In the genomic region with DNA sequence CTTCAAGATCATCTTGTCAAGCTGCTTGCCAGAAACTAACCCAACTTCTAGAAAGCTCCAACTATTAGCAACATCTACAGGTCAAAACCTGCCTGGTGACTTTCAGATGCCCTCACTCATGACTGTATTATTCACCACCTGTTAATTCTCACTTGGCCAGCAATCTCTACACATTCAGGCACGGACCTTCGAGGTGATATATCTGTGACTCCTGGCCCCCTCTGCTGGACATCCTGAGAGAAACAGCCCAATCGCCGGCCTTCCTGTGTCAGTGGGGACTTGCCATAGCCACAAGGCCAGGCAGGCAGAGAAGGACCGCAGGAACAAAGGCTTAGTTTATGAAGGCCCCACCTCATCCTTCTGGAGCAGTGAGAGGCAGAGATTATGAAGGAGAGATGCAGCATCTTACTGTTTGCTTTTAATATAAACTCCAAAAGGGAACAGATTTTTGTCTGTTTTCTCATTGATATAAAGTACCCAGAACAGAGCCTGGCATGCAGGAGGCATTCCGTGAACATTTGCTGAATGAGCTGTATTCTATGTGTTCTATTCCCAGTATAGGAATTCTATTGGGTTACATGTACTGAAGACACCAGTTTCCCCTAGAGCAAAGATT, we compare ENCODE assay signal across 9 cellular contexts. TPM values are rescaled to one million over a fixed set of nuclear protein-coding genes. Genes with fewer than 3 reads are reported as not detected.
DNase-seq lines count a peak whose midpoint lies in the region; ATAC-seq, FAIRE-seq and TF ChIP-seq lines count a peak whose summit lies in the region.
"Had no signal": no experiment of that assay in that cellular context is flagged by ENCODE, and none has a peak within 500 bp of the region (broad histone marks: within the 10 kb centered on the region; RNA-seq: fewer than 3 reads in every experiment).

No MANE protein-coding gene starts in this region.

- H3K9me3 ChIP-seq in IMR-90 (ENCODE audit: control insufficient read depth, insufficient read depth, low read length) (no peaks in the 10 kb centered on the region), Panc1 (ENCODE audit: control insufficient read depth, insufficient read depth, low read depth, low read length) (no peaks in the 10 kb centered on the region), ovary (no peaks in the 10 kb centered on the region)

- peak overlapping the region; percentile 45 for H2AFZ ChIP-seq in IMR-90 (replicated peaks; ENCODE audit: low read length, poor library complexity)

- H3K9me3 Mint-ChIP-seq in activated naive CD8-positive, alpha-beta T cell treated with anti-CD3 and anti-CD28 coated beads for 36 hours, result no peaks in the 10 kb centered on the region
- peaks cover 5% of the 10 kb centered on the region for H3K9me3 Mint-ChIP-seq in glutamatergic neuron (ENCODE audit: unreplicated experiment)
- H3K9me3 Mint-ChIP-seq: dendritic cell treated with granulocyte-macrophage colony-stimulating factor and Interleukin-4, amounts not matched to agents 40 ng/mL and 50 ng/mL, for 4 days had no signal

- no peak overlapping the region for H4K5ac ChIP-seq in IMR-90 (ENCODE audit: low read depth, low read length)

- no peak overlapping the region for H3K27ac Mint-ChIP-seq in activated naive CD8-positive, alpha-beta T cell treated with anti-CD3 and anti-CD28 coated beads for 36 hours
- H3K27ac Mint-ChIP-seq in glutamatergic neuron (ENCODE audit: unreplicated experiment), result peak overlapping the region; percentile 53
- H3K27ac Mint-ChIP-seq: dendritic cell treated with granulocyte-macrophage colony-stimulating factor and Interleukin-4, amounts not matched to agents 40 ng/mL and 50 ng/mL, for 4 days had no signal

- H3K27me3 Mint-ChIP-seq in activated naive CD8-positive, alpha-beta T cell treated with anti-CD3 and anti-CD28 coated beads for 36 hours, result no peaks in the 10 kb centered on the region
- H3K27me3 Mint-ChIP-seq in glutamatergic neuron (ENCODE audit: unreplicated experiment), result peaks cover 3% of the 10 kb centered on the region
- H3K27me3 Mint-ChIP-seq: dendritic cell treated with granulocyte-macrophage colony-stimulating factor and Interleukin-4, amounts not matched to agents 40 ng/mL and 50 ng/mL, for 4 days had no signal

- H3K27me3 ChIP-seq in IMR-90 (ENCODE audit: control insufficient read depth, insufficient read depth, low read length) (no peaks in the 10 kb centered on the region), Panc1 (ENCODE audit: control insufficient read depth, insufficient read depth, low read length) (no peaks in the 10 kb centered on the region), ovary (no peaks in the 10 kb centered on the region)

- no peak overlapping the region for H3K27ac ChIP-seq in IMR-90 (ENCODE audit: insufficient read depth, low read length)
- no peak overlapping the region for H3K27ac ChIP-seq in Panc1 (ENCODE audit: low read length)
- no peak overlapping the region for H3K27ac ChIP-seq in ovary

- in situ Hi-C loops in GM13976 (cut with MboI; ENCODE audit: low sequenced_read_pairs, unreplicated experiment), result no loop called here
- in situ Hi-C loops in IMR-90 (cut with MboI; ENCODE audit: low sequenced_read_pairs), result loop anchor here (25.0 kb wide), 1 partner anchor 1236 kb away; no protein-coding TSS in a partner anchor
- in situ Hi-C loops in Panc1 (cut with HindIII; ENCODE audit: low pct_unique_long_range_greater_than_20kb, low sequenced_read_pairs), result no loop called here

- H3K4ac ChIP-seq in IMR-90 (ENCODE audit: low read depth, low read length), result no peak overlapping the region

- H3K4me3 ChIP-seq in IMR-90 (ENCODE audit: insufficient read depth, low read depth, low read length) (no peak overlapping the region), Panc1 (ENCODE audit: low read depth in 2 of 2, low read length in 2 of 2) (no peak overlapping the region), ovary (no peak overlapping the region)

- no peak overlapping the region for H2BK20ac ChIP-seq in IMR-90 (ENCODE audit: low read depth, low read length)

- peak; percentile 68 for FAIRE-seq in A204.1 (lab: Jason Lieb, UNC)

- no peak overlapping the region for H3K4me2 ChIP-seq in IMR-90 (ENCODE audit: low read depth, low read length)

- H3K9me1 ChIP-seq in IMR-90 (ENCODE audit: insufficient read depth, low read length), result no peaks in the 10 kb centered on the region

- intact Hi-C loops in IMR-90 (cut with micrococcal nuclease) (loop anchor here (1.0 kb wide), 1 partner anchor 37 kb away; no protein-coding TSS in a partner anchor), Panc1 (cut with micrococcal nuclease; ENCODE audit: unreplicated experiment) (loop anchor here (5.0 kb wide), 1 partner anchor 1236 kb away; no protein-coding TSS in a partner anchor), ovary (cut with DNase I) (no loop called here)

- no peak overlapping the region for H2BK120ac ChIP-seq in IMR-90 (ENCODE audit: low read depth, low read length)

- peaks cover 13% of the 10 kb centered on the region for H3K36me3 Mint-ChIP-seq in activated naive CD8-positive, alpha-beta T cell treated with anti-CD3 and anti-CD28 coated beads for 36 hours
- H3K36me3 Mint-ChIP-seq in glutamatergic neuron (ENCODE audit: unreplicated experiment), result no peaks in the 10 kb centered on the region

- no peak for TF ChIP-seq EP300 in ovary (IDR thresholded peaks at IDR 0.05)

- no peak overlapping the region for H4K8ac ChIP-seq in IMR-90 (ENCODE audit: low read depth in 2 of 2, low read length in 2 of 2)

- DNase-seq in GM13976 (ENCODE audit: low spot score) (peak; percentile 79), IMR-90 (peak; percentile 76), Panc1 (ENCODE audit: low read depth, low spot score) (peak; percentile 36), glutamatergic neuron (peak; percentile 90), ovary (peak in 4 of 5 donors; percentile 42 to 56 (median 47))
- peak; percentile 30 for DNase-seq in activated naive CD8-positive, alpha-beta T cell treated with anti-CD3 and anti-CD28 coated beads for 36 hours

- peaks cover 3% of the 10 kb centered on the region; the same call in 1 of the 2 replicates for H4K20me1 ChIP-seq in IMR-90 (ENCODE audit: insufficient read depth, low read length)

- no peak overlapping the region for H2AK5ac ChIP-seq in IMR-90 (ENCODE audit: low read depth, low read length)

- peak; percentile 90 for ATAC-seq in IMR-90 (ENCODE audit: low read depth)
- ATAC-seq in Panc1, result peak; percentile 88
- ATAC-seq in HG03135 (IDR thresholded peaks at IDR 0.05; ENCODE audit: unreplicated experiment), result no peak

- dilution Hi-C loops in IMR-90 (cut with HindIII; ENCODE audit: low sequenced_read_pairs, unreplicated experiment), result no loop called here

- H3K56ac ChIP-seq in IMR-90 (ENCODE audit: extremely low read depth, insufficient read depth, low read length), result no peak overlapping the region

- CTCF ChIA-PET in IMR-90 (lab: Yijun Ruan, JAX) (interaction anchor here (0.6 to 1.4 kb wide), 3 partner anchors 9 to 393 kb away, joined by 3 to 4 read pairs (median 3); no protein-coding TSS in a partner anchor), Panc1 (lab: Charles Lee) (no interaction called here)

- no peak overlapping the region for H2AK9ac ChIP-seq in IMR-90 (replicated peaks; ENCODE audit: low read depth, low read length, poor library complexity)

- H4K91ac ChIP-seq in IMR-90 (ENCODE audit: insufficient read depth, low read depth, low read length), result no peak overlapping the region

- no TSS peak for BruUV-seq in IMR-90 (replicated peaks; lab: Mats Ljungman, UMichigan)
- no TSS peak for BruUV-seq in Panc1 (replicated peaks; lab: Mats Ljungman, UMichigan)

- POLR2A ChIA-PET in IMR-90 (lab: Charles Lee; ENCODE audit: unreplicated experiment) (no interaction called here), Panc1 (lab: Charles Lee) (no interaction called here)

- TF ChIP-seq POLR2A in IMR-90 (IDR thresholded peaks at IDR 0.05; ENCODE audit: low read depth, low read length) (no peak), ovary (IDR thresholded peaks at IDR 0.05) (no peak)

- H3K14ac ChIP-seq in IMR-90 (replicated peaks; ENCODE audit: low read depth, low read length), result no peak overlapping the region

- no peak overlapping the region for H3K23ac ChIP-seq in IMR-90 (ENCODE audit: low read depth, low read length)

- no peak overlapping the region for H3K9ac ChIP-seq in IMR-90 (ENCODE audit: low read depth, low read length)

- no peak overlapping the region for H3K18ac ChIP-seq in IMR-90 (ENCODE audit: low read depth, low read length)

- peaks cover 0 to 3% of the 10 kb centered on the region in 2 experiments; a peak in 1 of 4 replicates for H3K79me1 ChIP-seq in IMR-90 (ENCODE audit: low read depth in 1 of 2, low read length in 2 of 2)

- no peaks in the 10 kb centered on the region for H3K4me1 Mint-ChIP-seq in activated naive CD8-positive, alpha-beta T cell treated with anti-CD3 and anti-CD28 coated beads for 36 hours
- H3K4me1 Mint-ChIP-seq in glutamatergic neuron (ENCODE audit: low read depth, unreplicated experiment), result peaks cover 11% of the 10 kb centered on the region

- TF ChIP-seq CTCF in GM13976 (IDR thresholded peaks at IDR 0.05; ENCODE audit: borderline replicate concordance, control extremely low read depth, extremely low read depth, insufficient read depth, missing control alignments) (peak; percentile 43), IMR-90 (conservative IDR thresholded peaks at IDR 0.05; ENCODE audit: low read depth, low read length) (peak; percentile 70), Panc1 (IDR thresholded peaks at IDR 0.05) (peak; percentile 87), glutamatergic neuron (IDR thresholded peaks at IDR 0.05; ENCODE audit: partially characterized antibody, unreplicated experiment) (peak; percentile 68), ovary (IDR thresholded peaks at IDR 0.05) (peak in 2 of 3 donors; percentile 16 to 22)

- peak; percentile 62 for TF ChIP-seq RAD21 in IMR-90 (IDR thresholded peaks at IDR 0.05; ENCODE audit: low read length)

- H3K36me3 ChIP-seq in IMR-90 (ENCODE audit: control insufficient read depth, insufficient read depth, low read length) (peaks cover 32% of the 10 kb centered on the region), Panc1 (ENCODE audit: control insufficient read depth, insufficient read depth, low read length) (peaks cover 20% of the 10 kb centered on the region), ovary (no peaks in the 10 kb centered on the region)

- no peak overlapping the region for H2BK15ac ChIP-seq in IMR-90 (ENCODE audit: low read depth, low read length)

- no peak overlapping the region for H2BK5ac ChIP-seq in IMR-90 (ENCODE audit: low read depth, low read length, poor library complexity, severe bottlenecking)

- H3K4me1 ChIP-seq in IMR-90 (ENCODE audit: control insufficient read depth, insufficient read depth, low read length), result peaks cover 2% of the 10 kb centered on the region; the same call in 1 of the 2 replicates
- no peaks in the 10 kb centered on the region for H3K4me1 ChIP-seq in Panc1 (ENCODE audit: control insufficient read depth, insufficient read depth, low read length)
- no peaks in the 10 kb centered on the region for H3K4me1 ChIP-seq in ovary (ENCODE audit: insufficient read depth)

- WGBS in IMR-90 (ENCODE audit: extremely low coverage in 2 of 2, insufficient read length in 1 of 2), 2 experiments, result no CpG with 5 or more reads among the region's 6 CpGs
- WGBS in ovary, 3 donors, result 17 to 24% (median 22%) methylated on average over 6 of the region's 6 CpGs

- no peak overlapping the region for H3K4me3 Mint-ChIP-seq in activated naive CD8-positive, alpha-beta T cell treated with anti-CD3 and anti-CD28 coated beads for 36 hours
- no peak overlapping the region for H3K4me3 Mint-ChIP-seq in glutamatergic neuron (ENCODE audit: unreplicated experiment)
- H3K4me3 Mint-ChIP-seq: dendritic cell treated with granulocyte-macrophage colony-stimulating factor and Interleukin-4, amounts not matched to agents 40 ng/mL and 50 ng/mL, for 4 days had no signal

RNA-seq across cellular contexts. Expression of a gene that starts 24.4 kb away (rescaled TPM):
- under 0.01 TPM in 1 of 2 replicates, not detected in the other for total RNA-seq in IMR-90 (2012; rRNA removed)
- polyA plus RNA-seq in IMR-90 (2012; rRNA removed), result 0.03 TPM in 1 of 2 replicates, not detected in the other
- not detected in 2 replicates for polyA plus RNA-seq in IMR-90 (2012; cell fraction: cytosol; rRNA removed)
- polyA plus RNA-seq in IMR-90 (2012; cell fraction: nucleus; rRNA removed; ENCODE audit: low replicate concordance), result not detected in 2 replicates
- 0.13 TPM for total RNA-seq in Panc1 (2021; ENCODE audit: unreplicated experiment)
- not detected for polyA plus RNA-seq in Panc1 (2012; ENCODE audit: insufficient read length)
- not detected for total RNA-seq in activated naive CD8-positive, alpha-beta T cell treated with anti-CD3 and anti-CD28 coated beads for 36 hours
- total RNA-seq in glutamatergic neuron (ENCODE audit: unreplicated experiment), result 1.7 TPM
- 1 to 10 TPM in 2 of 7 donors, under 1 TPM in 4, not detected in 1; 0.37 to 2.6 (median 0.68) TPM for total RNA-seq in ovary
- polyA plus RNA-seq in ovary, result 1 to 10 TPM in 1 of 2 donors, under 1 TPM in 1; 0.31 to 3.5 TPM

Comparison
In these comparisons a context has a peak if more than half of its experiments do, and no peak if none do; other contexts are left out.
1. DNase-seq: peak in every context shown above with its lines; median percentile 90 in glutamatergic neuron; 79 in GM13976; 76 in IMR-90; 47 in ovary; 36 in Panc1; 30 in activated naive CD8-positive, alpha-beta T cell treated with anti-CD3 and anti-CD28 coated beads for 36 hours.
2. CTCF ChIP-seq: peak in every context shown above with its lines; median percentile 87 in Panc1; 70 in IMR-90; 68 in glutamatergic neuron; 43 in GM13976; 19 in ovary.
3. intact Hi-C loops: an anchor here in IMR-90 (1.0 kb wide) and Panc1 (5.0 kb wide); none called in ovary.